ENCODE assay signal across 9 cellular contexts in genomic region chr14:103552011-103552797, GRCh38. TPM values are rescaled to one million over a fixed set of nuclear protein-coding genes. Genes with fewer than 3 reads are reported as not detected.
A peak's percentile ranks its signal among the peaks of the same experiment; 100 is the strongest.
DNase-seq lines count a peak whose midpoint lies in the region; FAIRE-seq and TF ChIP-seq lines count a peak whose summit lies in the region.
"Had no signal": no experiment of that assay in that cellular context is flagged by ENCODE, and none has a peak within 500 bp of the region (broad histone marks: within the 10 kb centered on the region; RNA-seq: fewer than 3 reads in every experiment).

No MANE protein-coding gene starts in this region.

- H3K9me3 Mint-ChIP-seq in glutamatergic neuron (ENCODE audit: unreplicated experiment) = peaks cover 3% of the 10 kb centered on the region

- peaks cover 14% of the 10 kb centered on the region for H3K4me1 Mint-ChIP-seq in glutamatergic neuron (ENCODE audit: low read depth, unreplicated experiment)

- H3K9ac ChIP-seq in mammary epithelial cell (ENCODE audit: insufficient read depth, low read length) (no peak overlapping the region), keratinocyte (ENCODE audit: control insufficient read depth, extremely low read depth, insufficient read depth, low read length) (peak overlapping the region; percentile 22)

- H3K27ac ChIP-seq in mammary epithelial cell (ENCODE audit: insufficient read depth, low read depth, low read length) = peak overlapping the region; percentile 1
- no peak overlapping the region for H3K27ac ChIP-seq in keratinocyte (ENCODE audit: control insufficient read depth, insufficient read depth, low read length)
- peak overlapping the region in 1 of 2 donors; percentile 56 for H3K27ac ChIP-seq in small intestine (ENCODE audit: low read depth in 1 of 2, low read length in 1 of 2)

- 7% methylated on average over 12 of the region's 17 CpGs for WGBS in mammary epithelial cell (ENCODE audit: low coverage, missing lambda C conversion rate)
- 79 to 87% (median 82%) methylated on average over 17 of the region's 17 CpGs for WGBS in small intestine, 3 donors

- CTCF ChIA-PET in mammary epithelial cell (lab: Charles Lee; ENCODE audit: low non-redundant PET) = interaction anchor here (0.6 kb wide), 1 partner anchor 12 kb away, joined by 5 read pairs; no protein-coding TSS in a partner anchor

- TF ChIP-seq CTCF in mammary epithelial cell (conservative IDR thresholded peaks at IDR 0.05 in 1 of 2, IDR thresholded peaks at IDR 0.05 in 1 of 2; ENCODE audit: extremely low read depth in 1 of 2, insufficient read depth in 1 of 2, low read depth in 1 of 2, low read length in 2 of 2) (no peak), keratinocyte (optimal IDR thresholded peaks at IDR 0.05 in 1 of 3, IDR thresholded peaks at IDR 0.05 in 1 of 3, conservative IDR thresholded peaks at IDR 0.05 in 1 of 3; ENCODE audit: extremely low read depth in 1 of 3, insufficient read depth in 2 of 3, low read length in 3 of 3) (no peak), glutamatergic neuron (IDR thresholded peaks at IDR 0.05; ENCODE audit: partially characterized antibody, unreplicated experiment) (no peak)

- H2AFZ ChIP-seq in mammary epithelial cell (ENCODE audit: low read depth, low read length) (peak overlapping the region; percentile 63), keratinocyte (ENCODE audit: control insufficient read depth, low read length) (peak overlapping the region; percentile 36)

- no peaks in the 10 kb centered on the region for H3K36me3 Mint-ChIP-seq in glutamatergic neuron (ENCODE audit: unreplicated experiment)

- no TSS peak for BruUV-seq in mammary epithelial cell (replicated peaks; lab: Mats Ljungman, UMichigan)

- H3K4me3 ChIP-seq in mammary epithelial cell (replicated peaks in 1 of 3; ENCODE audit: insufficient read depth in 1 of 3, low read depth in 2 of 3, low read length in 3 of 3) (peak overlapping the region in 1 of 3 experiments; percentile 10), keratinocyte (ENCODE audit: control insufficient read depth in 2 of 3, extremely low read depth in 1 of 3, insufficient read depth in 2 of 3, low read depth in 1 of 3, low read length in 3 of 3) (peak overlapping the region in 2 of 3 experiments; percentile 7 to 18), small intestine (ENCODE audit: low read depth in 1 of 2, low read length in 2 of 2) (no peak overlapping the region)

- dilution Hi-C loops in mammary epithelial cell (cut with HindIII; ENCODE audit: low sequenced_read_pairs) = loop anchor here (5.0 kb wide), 1 partner anchor 40 kb away; no protein-coding TSS in a partner anchor
- dilution Hi-C loops in keratinocyte (cut with MboI; ENCODE audit: extremely low pct_ligation_motif_present, low sequenced_read_pairs) = no loop called here

- no peaks in the 10 kb centered on the region for H4K20me1 ChIP-seq in mammary epithelial cell (ENCODE audit: insufficient read depth, low read length)
- peaks cover 4% of the 10 kb centered on the region for H4K20me1 ChIP-seq in keratinocyte (ENCODE audit: control insufficient read depth, extremely low read depth, insufficient read depth, low read length)

- H3K4me2 ChIP-seq in mammary epithelial cell (ENCODE audit: insufficient read depth, low read depth, low read length) (peak overlapping the region; percentile 62), keratinocyte (ENCODE audit: control insufficient read depth, extremely low read depth, insufficient read depth, low read depth, low read length) (peak overlapping the region; percentile 71)

- peaks cover 8% of the 10 kb centered on the region for H3K27me3 Mint-ChIP-seq in glutamatergic neuron (ENCODE audit: unreplicated experiment)

- in situ Hi-C loops in mammary epithelial cell (cut with MboI; ENCODE audit: low sequenced_read_pairs in 2 of 2) = no loop called here

- no peaks in the 10 kb centered on the region for H3K36me3 ChIP-seq in mammary epithelial cell (ENCODE audit: insufficient read depth, low read length)
- no peaks in the 10 kb centered on the region for H3K36me3 ChIP-seq in keratinocyte (ENCODE audit: control insufficient read depth in 2 of 2, extremely low read depth in 1 of 2, insufficient read depth in 2 of 2, low read length in 2 of 2)
- H3K36me3 ChIP-seq in small intestine (ENCODE audit: control insufficient read depth in 2 of 2, insufficient read depth in 2 of 2, low read length in 2 of 2) = no peaks in the 10 kb centered on the region

- H3K4me3 Mint-ChIP-seq in glutamatergic neuron (ENCODE audit: unreplicated experiment) = no peak overlapping the region

- H3K9me3 ChIP-seq in mammary epithelial cell (replicated peaks; ENCODE audit: insufficient read depth, low read length) (no peaks in the 10 kb centered on the region), keratinocyte (ENCODE audit: control insufficient read depth, low read depth, low read length) (no peaks in the 10 kb centered on the region), small intestine (ENCODE audit: control insufficient read depth, low read depth) (no peaks in the 10 kb centered on the region)

- H3K27me3 ChIP-seq in mammary epithelial cell (ENCODE audit: insufficient read depth, low read length) (no peaks in the 10 kb centered on the region), keratinocyte (ENCODE audit: control insufficient read depth, extremely low read depth, insufficient read depth, low read length) (no peaks in the 10 kb centered on the region), small intestine (ENCODE audit: control insufficient read depth in 2 of 2, insufficient read depth in 2 of 2, low read length in 2 of 2) (no peaks in the 10 kb centered on the region)

- no peak overlapping the region for H3K27ac Mint-ChIP-seq in glutamatergic neuron (ENCODE audit: unreplicated experiment)

- H3K9me1 ChIP-seq in keratinocyte (ENCODE audit: control insufficient read depth, extremely low read depth, insufficient read depth, low read length) = peaks cover 11% of the 10 kb centered on the region

- H3K4me1 ChIP-seq in mammary epithelial cell (ENCODE audit: insufficient read depth, low read length) (peaks cover 40% of the 10 kb centered on the region), keratinocyte (ENCODE audit: control insufficient read depth, extremely low read depth, insufficient read depth, low read length) (peaks cover 18% of the 10 kb centered on the region), small intestine (ENCODE audit: control insufficient read depth in 2 of 2, insufficient read depth in 1 of 2, low read depth in 1 of 2, low read length in 1 of 2) (no peaks in the 10 kb centered on the region)

- FAIRE-seq in keratinocyte (lab: Jason Lieb, UNC) (peak; percentile 88), small intestine (lab: Jason Lieb, UNC) (no peak)
- FAIRE-seq: endothelial cell of umbilical vein had no signal

- H3K79me2 ChIP-seq in mammary epithelial cell (ENCODE audit: insufficient read depth, low read length) (peaks cover 49% of the 10 kb centered on the region), keratinocyte (ENCODE audit: control insufficient read depth, insufficient read depth, low read length) (peaks cover 17% of the 10 kb centered on the region)

- DNase-seq in HS-27A (ENCODE audit: low read depth) (peak; percentile 64), mammary epithelial cell (peak; percentile 70), keratinocyte (ENCODE audit: low read depth, low spot score) (no peak), superior temporal gyrus (ENCODE audit: extremely low spot score) (peak; percentile 10), glutamatergic neuron (no peak), HuH-7 (ENCODE audit: low spot score) (no peak), small intestine (no peak)
- no peak for DNase-seq in activated CD4-positive, alpha-beta T cell treated with anti-CD3 and anti-CD28 coated beads, Interleukin-2, amount 50 U/mL, for 1 hour

- intact Hi-C loops in mammary epithelial cell (cut with micrococcal nuclease) = no loop called here

RNA-seq across cellular contexts. Expression of gene BAG5, which starts 10.3 kb away (rescaled TPM):
- total RNA-seq in mammary epithelial cell (10 to 100 TPM; 31.3 to 39.0 TPM), glutamatergic neuron (ENCODE audit: unreplicated experiment) (34.4 TPM)
- polyA plus RNA-seq in mammary epithelial cell (9.1 TPM), keratinocyte (6.9 to 14.4 TPM (median 13.8 TPM) in 3 replicates), small intestine (10 to 100 TPM in 2 of 3 donors, 1 to 10 TPM in 1; 8.5 to 14.2 (median 11.1) TPM)
- polyA minus RNA-seq in mammary epithelial cell (25.3 TPM), keratinocyte (9.9 to 18.6 TPM (median 13.9 TPM) in 3 replicates)
- 120 TPM for polyA plus RNA-seq in keratinocyte (2011; ENCODE audit: low read depth)
- 9.5 and 14.2 TPM in 2 replicates for polyA plus RNA-seq in keratinocyte (2011; cell fraction: cytosol; rRNA removed)
- polyA plus RNA-seq in keratinocyte (2011; cell fraction: nucleus; rRNA removed) = 16.5 and 19.6 TPM in 2 replicates
- 20.1 and 21.2 TPM in 2 replicates for polyA plus RNA-seq in keratinocyte (2012; ENCODE audit: low replicate concordance)
- polyA minus RNA-seq in keratinocyte (2011; cell fraction: cytosol; rRNA and poly(A)+ RNA removed) = 12.7 TPM
- polyA minus RNA-seq in keratinocyte (2011; cell fraction: nucleus; rRNA and poly(A)+ RNA removed) = 9.3 and 17.5 TPM in 2 replicates

RNA-seq across cellular contexts. Expression of gene COA8, which starts 10.6 kb away (rescaled TPM):
- total RNA-seq in mammary epithelial cell (10 to 100 TPM; 22.3 to 49.3 TPM), glutamatergic neuron (ENCODE audit: unreplicated experiment) (54.9 TPM)
- polyA plus RNA-seq in mammary epithelial cell (18.1 TPM), keratinocyte (20.6 to 26.1 TPM (median 24.8 TPM) in 3 replicates), small intestine (10 to 100 TPM; 33.0 to 68.7 (median 56.5) TPM)
- polyA minus RNA-seq in mammary epithelial cell (not detected), keratinocyte (5.1 to 8.4 TPM (median 7.2 TPM) in 3 replicates)
- polyA plus RNA-seq in keratinocyte (2011; ENCODE audit: low read depth) = 35.0 TPM
- polyA plus RNA-seq in keratinocyte (2011; cell fraction: cytosol; rRNA removed) = 19.4 and 29.1 TPM in 2 replicates
- polyA plus RNA-seq in keratinocyte (2011; cell fraction: nucleus; rRNA removed) = 7.3 and 7.4 TPM in 2 replicates
- polyA plus RNA-seq in keratinocyte (2012; ENCODE audit: low replicate concordance) = 43.4 and 43.6 TPM in 2 replicates
- polyA minus RNA-seq in keratinocyte (2011; cell fraction: cytosol; rRNA and poly(A)+ RNA removed) = 14.8 TPM
- 3.4 and 8.8 TPM in 2 replicates for polyA minus RNA-seq in keratinocyte (2011; cell fraction: nucleus; rRNA and poly(A)+ RNA removed)

RNA-seq across cellular contexts. Expression of gene TRMT61A, which starts 23.2 kb away (rescaled TPM):
- total RNA-seq in mammary epithelial cell (10 to 100 TPM in 1 of 2 donors, 1 to 10 TPM in 1; 8.8 to 13.3 TPM), glutamatergic neuron (ENCODE audit: unreplicated experiment) (7.8 TPM)
- polyA plus RNA-seq in mammary epithelial cell (7.7 TPM), keratinocyte (4.4 to 8.9 TPM (median 5.9 TPM) in 3 replicates), small intestine (10 to 100 TPM in 1 of 3 donors, 1 to 10 TPM in 2; 4.9 to 16.5 (median 7.3) TPM)
- polyA minus RNA-seq in mammary epithelial cell (3.9 TPM), keratinocyte (2.1 to 5.0 TPM (median 3.2 TPM) in 3 replicates)
- 0.64 TPM for polyA plus RNA-seq in keratinocyte (2011; ENCODE audit: low read depth)
- 3.7 and 9.9 TPM in 2 replicates for polyA plus RNA-seq in keratinocyte (2011; cell fraction: cytosol; rRNA removed)
- polyA plus RNA-seq in keratinocyte (2011; cell fraction: nucleus; rRNA removed) = 8.1 and 10.7 TPM in 2 replicates
- polyA plus RNA-seq in keratinocyte (2012; ENCODE audit: low replicate concordance) = 5.2 and 10.0 TPM in 2 replicates
- 8.8 TPM for polyA minus RNA-seq in keratinocyte (2011; cell fraction: cytosol; rRNA and poly(A)+ RNA removed)
- polyA minus RNA-seq in keratinocyte (2011; cell fraction: nucleus; rRNA and poly(A)+ RNA removed) = 5.4 and 6.7 TPM in 2 replicates

RNA-seq across cellular contexts. Expression of gene CKB, which starts 29.6 kb away (rescaled TPM):
- total RNA-seq in mammary epithelial cell (10 to 100 TPM in 1 of 2 donors, 1 to 10 TPM in 1; 8.7 to 45.8 TPM), glutamatergic neuron (ENCODE audit: unreplicated experiment) (2,561 TPM)
- polyA plus RNA-seq in mammary epithelial cell (6.4 TPM), keratinocyte (8.2 to 60.7 TPM (median 10.0 TPM) in 3 replicates), small intestine (10 to 100 TPM; 36.7 to 84.6 (median 60.8) TPM)
- polyA minus RNA-seq in mammary epithelial cell (not detected), keratinocyte (4.6 to 13.7 TPM (median 11.2 TPM) in 3 replicates)
- 94.1 TPM for polyA plus RNA-seq in keratinocyte (2011; ENCODE audit: low read depth)
- 15.4 and 80.5 TPM in 2 replicates for polyA plus RNA-seq in keratinocyte (2011; cell fraction: cytosol; rRNA removed)
- 49.1 and 79.4 TPM in 2 replicates for polyA plus RNA-seq in keratinocyte (2011; cell fraction: nucleus; rRNA removed)
- 16.1 and 59.8 TPM in 2 replicates for polyA plus RNA-seq in keratinocyte (2012; ENCODE audit: low replicate concordance)
- polyA minus RNA-seq in keratinocyte (2011; cell fraction: cytosol; rRNA and poly(A)+ RNA removed) = 58.3 TPM
- polyA minus RNA-seq in keratinocyte (2011; cell fraction: nucleus; rRNA and poly(A)+ RNA removed) = 7.6 and 11.1 TPM in 2 replicates

Comparison
In these comparisons a context has a peak if more than half of its experiments do, and no peak if none do; other contexts are left out.
1. DNase-seq: peak in HS-27A (single experiment), mammary epithelial cell (single experiment) and superior temporal gyrus (single experiment); none in keratinocyte (single experiment), glutamatergic neuron (single experiment), HuH-7 (single experiment), small intestine (single experiment) and activated CD4-positive, alpha-beta T cell treated with anti-CD3 and anti-CD28 coated beads, Interleukin-2, amount 50 U/mL, for 1 hour (single experiment).
2. H3K4me3 ChIP-seq: peak in keratinocyte (2 of 3); none in small intestine (0 of 2).